2 cellular contexts compared by ENCODE assay signal in genomic region chr19:55440411-55441105, GRCh38.
TF ChIP-seq lines count a peak whose summit lies in the region.

No MANE protein-coding gene starts in this region.

TF ChIP-seq in IMR-90, 13 proteins besides CTCF, POLR2A, EP300 and RAD21:
- TF ChIP-seq MXI1 (IDR thresholded peaks at IDR 0.05; ENCODE audit: borderline replicate concordance, low read depth, low read length) (no peak), USF2 (IDR thresholded peaks at IDR 0.05; ENCODE audit: low read depth, low read length) (no peak), SMC3 (IDR thresholded peaks at IDR 0.05; ENCODE audit: low read depth, low read length) (no peak), ELK1 (IDR thresholded peaks at IDR 0.05; ENCODE audit: borderline replicate concordance, low read depth, low read length) (no peak), RFX5 (IDR thresholded peaks at IDR 0.05; ENCODE audit: low read depth, low read length) (no peak), MAFK (IDR thresholded peaks at IDR 0.05; ENCODE audit: low read depth, low read length) (no peak), MAZ (IDR thresholded peaks at IDR 0.05; ENCODE audit: borderline replicate concordance, low read depth, low read length) (no peak)
TF ChIP-seq in IMR-90: peak in this region for 0.

TF ChIP-seq in K562, 482 proteins besides CTCF, POLR2A, EP300 and RAD21 (continues in another document):
- peak; percentile 32 for TF ChIP-seq POLR2B (IDR thresholded peaks at IDR 0.05; ENCODE audit: low read depth, partially characterized antibody)
- no peak for TF ChIP-seq GATAD2B (IDR thresholded peaks at IDR 0.05; ENCODE audit: borderline replicate concordance)
- peak; percentile 67 for TF ChIP-seq PBX2 (CRISPR knock-in tag; IDR thresholded peaks at IDR 0.05; ENCODE audit: low read depth)
- TF ChIP-seq PBX2 (tag; conservative IDR thresholded peaks at IDR 0.05; ENCODE audit: low read depth), result peak; percentile 70
- TF ChIP-seq ARID3A (IDR thresholded peaks at IDR 0.05; ENCODE audit: borderline replicate concordance, low read depth, low read length), result no peak
- TF ChIP-seq CXXC5 (CRISPR knock-in tag; IDR thresholded peaks at IDR 0.05), result 0 out of 2 replicates have a peak, but pooled peaks have one; percentile 25
- TF ChIP-seq ZNF561 (CRISPR knock-in tag; conservative IDR thresholded peaks at IDR 0.05), result no peak
- TF ChIP-seq NR2C2 (CRISPR knock-in tag; IDR thresholded peaks at IDR 0.05), result no peak
- no peak for TF ChIP-seq NR2C2 (tag; IDR thresholded peaks at IDR 0.05)
- TF ChIP-seq DLX4 (CRISPR knock-in tag; IDR thresholded peaks at IDR 0.05), result no peak
- TF ChIP-seq BCOR (IDR thresholded peaks at IDR 0.05), result 0 out of 2 replicates have a peak, but pooled peaks have one; percentile 7
- TF ChIP-seq SP1 (CRISPR knock-in tag; IDR thresholded peaks at IDR 0.05), result peak; percentile 87
- no peak for TF ChIP-seq JUN (IDR thresholded peaks at IDR 0.05; ENCODE audit: borderline replicate concordance, low read depth, low read length)
- TF ChIP-seq JUN (CRISPR knock-in tag; IDR thresholded peaks at IDR 0.05; ENCODE audit: borderline replicate concordance), result 0 out of 2 replicates have a peak, but pooled peaks have one; percentile 42
- peak; percentile 46 for TF ChIP-seq MAX (CRISPR knock-in tag; IDR thresholded peaks at IDR 0.05)
- TF ChIP-seq TEAD1 (CRISPR knock-in tag; IDR thresholded peaks at IDR 0.05), result no peak
- TF ChIP-seq KDM1A (IDR thresholded peaks at IDR 0.05), result no peak
- TF ChIP-seq TBP (optimal IDR thresholded peaks at IDR 0.05; ENCODE audit: low read depth, low read length), result peak; percentile 84
- TF ChIP-seq SUPT5H (IDR thresholded peaks at IDR 0.05), result peak; percentile 67; the same call in 1 of the 2 replicates
- peak; percentile 87; the same call in 1 of the 2 replicates for TF ChIP-seq ZBTB7A (IDR thresholded peaks at IDR 0.05; ENCODE audit: borderline replicate concordance, control insufficient read depth, low read depth, low read length)
- TF ChIP-seq MAZ (CRISPR knock-in tag; conservative IDR thresholded peaks at IDR 0.05 in 1 of 2, IDR thresholded peaks at IDR 0.05 in 1 of 2), result peak in 1 of 2 experiments; percentile 47; a peak in 1 of 4 replicates
- TF ChIP-seq ZBTB40 (IDR thresholded peaks at IDR 0.05), result peak; percentile 46; the same call in 1 of the 2 replicates
- no peak for TF ChIP-seq ZBTB40 (CRISPR knock-in tag; IDR thresholded peaks at IDR 0.05)
- 0 out of 2 replicates have a peak, but pooled peaks have one; percentile 14 for TF ChIP-seq MIER1 (IDR thresholded peaks at IDR 0.05; ENCODE audit: low read depth)
- TF ChIP-seq TFE3 (CRISPR knock-in tag; IDR thresholded peaks at IDR 0.05), result no peak
- TF ChIP-seq ZNF232 (CRISPR knock-in tag; IDR thresholded peaks at IDR 0.05), result no peak
- TF ChIP-seq SAFB (IDR thresholded peaks at IDR 0.05; ENCODE audit: borderline replicate concordance, low read depth, low read length), result no peak
- TF ChIP-seq ZNF143 (CRISPR knock-in tag; IDR thresholded peaks at IDR 0.05), result 0 out of 2 replicates have a peak, but pooled peaks have one; percentile 38
- 0 out of 2 replicates have a peak, but pooled peaks have one; percentile 73 for TF ChIP-seq SRSF1 (IDR thresholded peaks at IDR 0.05; ENCODE audit: low read depth, low read length)
- TF ChIP-seq NRF1 (conservative IDR thresholded peaks at IDR 0.05 in 1 of 2, IDR thresholded peaks at IDR 0.05 in 1 of 2), result peak; percentile 77 to 79
- TF ChIP-seq TEAD2 (tag; IDR thresholded peaks at IDR 0.05), result no peak
- TF ChIP-seq IRF2 (CRISPR knock-in tag; IDR thresholded peaks at IDR 0.05), result no peak
- no peak for TF ChIP-seq NFIC (IDR thresholded peaks at IDR 0.05)
- TF ChIP-seq ATF7 (IDR thresholded peaks at IDR 0.05), result 0 out of 2 replicates have a peak, but pooled peaks have one; percentile 16
- peak; percentile 60 for TF ChIP-seq MEIS2 (IDR thresholded peaks at IDR 0.05; ENCODE audit: partially characterized antibody)
- no peak for TF ChIP-seq RBM25 (IDR thresholded peaks at IDR 0.05; ENCODE audit: low read depth, low read length, severe bottlenecking)
- no peak for TF ChIP-seq ZNF766 (CRISPR knock-in tag; conservative IDR thresholded peaks at IDR 0.05)
- TF ChIP-seq PKNOX1 (IDR thresholded peaks at IDR 0.05), result peak; percentile 95
- TF ChIP-seq ZNF280A (IDR thresholded peaks at IDR 0.05; ENCODE audit: low read depth, partially characterized antibody), result peak; percentile 9
- no peak for TF ChIP-seq ZNF695 (CRISPR knock-in tag; IDR thresholded peaks at IDR 0.05)
- TF ChIP-seq CEBPG (CRISPR knock-in tag; IDR thresholded peaks at IDR 0.05), result 0 out of 2 replicates have a peak, but pooled peaks have one; percentile 33
- TF ChIP-seq CEBPG (tag; conservative IDR thresholded peaks at IDR 0.05 in 1 of 2, IDR thresholded peaks at IDR 0.05 in 1 of 2), result no peak
- TF ChIP-seq SREBF2 (CRISPR knock-in tag; IDR thresholded peaks at IDR 0.05), result no peak
- peak; percentile 45; the same call in 1 of the 2 replicates for TF ChIP-seq L3MBTL2 (IDR thresholded peaks at IDR 0.05)
- 0 out of 2 replicates have a peak, but pooled peaks have one; percentile 31 for TF ChIP-seq GABPB1 (CRISPR knock-in tag; IDR thresholded peaks at IDR 0.05)
